Comparison of ENCODE assay signal across 7 cellular contexts in the genomic region with DNA sequence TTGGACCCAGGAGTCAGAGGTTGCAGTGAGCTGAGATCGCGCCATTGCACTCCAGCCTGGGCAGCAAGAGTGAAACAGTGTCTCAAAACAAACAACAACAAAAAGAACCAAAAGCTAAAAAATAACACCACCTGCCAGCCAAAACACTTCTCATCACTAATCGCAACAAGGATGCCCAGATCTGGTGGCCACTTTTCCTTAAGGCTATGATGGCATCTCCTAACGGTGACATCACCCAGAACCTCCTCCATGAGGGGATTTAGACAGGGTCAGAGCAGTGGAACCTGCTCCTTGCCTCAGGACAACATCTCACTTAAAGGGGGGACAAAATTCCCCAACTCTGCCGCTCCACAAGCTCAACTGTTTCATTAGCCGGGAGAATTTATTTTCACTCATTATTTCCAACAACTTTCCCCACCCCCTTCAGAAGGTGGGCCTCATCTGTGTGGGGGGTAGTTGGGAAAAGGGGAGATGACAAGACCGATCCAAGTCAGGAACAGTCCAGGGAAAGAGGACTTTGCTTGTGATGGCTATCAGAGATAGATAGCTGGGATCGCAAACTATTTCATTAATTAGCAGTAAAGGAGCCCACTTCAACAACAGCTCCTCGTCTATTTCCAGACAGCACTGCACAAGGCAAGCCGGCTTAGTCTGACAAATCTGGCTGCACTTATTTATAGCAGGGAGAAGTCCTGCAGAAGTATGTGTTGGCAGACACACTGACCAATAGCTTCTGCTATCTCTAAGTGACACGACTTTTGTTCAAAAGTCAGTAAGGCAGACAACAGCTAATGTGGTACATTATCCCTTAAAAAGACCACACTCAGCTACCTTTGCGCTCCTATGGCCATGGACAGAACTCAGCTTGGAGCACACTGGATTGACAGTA. TPM values are rescaled to one million over a fixed set of nuclear protein-coding genes. Genes with fewer than 3 reads are reported as not detected.
DNase-seq lines count a peak whose midpoint lies in the region; ATAC-seq and TF ChIP-seq lines count a peak whose summit lies in the region.

No MANE protein-coding gene starts in this region.

- ATAC-seq in SK-N-SH treated with all-trans-retinoic acid at 6 μM for 48 hours: peak; percentile 62
- ATAC-seq in GM21576 (IDR thresholded peaks at IDR 0.05; ENCODE audit: unreplicated experiment): no peak

- DNase-seq in HCEC 1CT (peak; percentile 32), fibroblast of peridontal ligament (ENCODE audit: extremely low read depth) (peak; percentile 51), osteocyte (ENCODE audit: extremely low spot score, unreplicated experiment) (no peak), SW 1271 (lab: John Stamatoyannopoulos, UW) (no peak), COLO829 (ENCODE audit: low spot score) (no peak)

- H3K4me1 Mint-ChIP-seq in osteocyte (ENCODE audit: unreplicated experiment): peaks cover 29% of the 10 kb centered on the region

- TF ChIP-seq CTCF in osteocyte (IDR thresholded peaks at IDR 0.05): no peak

- H3K9me3 Mint-ChIP-seq in osteocyte (ENCODE audit: unreplicated experiment): no peaks in the 10 kb centered on the region

- H3K27me3 Mint-ChIP-seq in osteocyte (ENCODE audit: unreplicated experiment): no peaks in the 10 kb centered on the region

- peak overlapping the region; percentile 88 for H3K4me3 Mint-ChIP-seq in osteocyte (ENCODE audit: unreplicated experiment)

- H3K36me3 Mint-ChIP-seq in osteocyte (ENCODE audit: unreplicated experiment): peaks cover 37% of the 10 kb centered on the region

- no peak overlapping the region for H3K27ac Mint-ChIP-seq in osteocyte (ENCODE audit: unreplicated experiment)

TF ChIP-seq in SK-N-SH treated with all-trans-retinoic acid at 6 μM for 48 hours, 23 proteins besides CTCF, POLR2A, EP300 and RAD21:
- TF ChIP-seq ESRRG (CRISPR knock-in tag; IDR thresholded peaks at IDR 0.05) (no peak), ZNF70 (CRISPR knock-in tag; IDR thresholded peaks at IDR 0.05) (no peak), ZNF8 (CRISPR knock-in tag; IDR thresholded peaks at IDR 0.05) (no peak), TCF4 (CRISPR knock-in tag; IDR thresholded peaks at IDR 0.05; ENCODE audit: borderline replicate concordance) (no peak), SNAI2 (CRISPR knock-in tag; IDR thresholded peaks at IDR 0.05) (no peak), ZNF565 (CRISPR knock-in tag; conservative IDR thresholded peaks at IDR 0.05; ENCODE audit: low read depth) (no peak), OSR1 (CRISPR knock-in tag; IDR thresholded peaks at IDR 0.05) (no peak), RARB (CRISPR knock-in tag; IDR thresholded peaks at IDR 0.05) (no peak), ARNTL (CRISPR knock-in tag; IDR thresholded peaks at IDR 0.05; ENCODE audit: borderline replicate concordance, low read depth) (no peak)
- TF ChIP-seq, protein P1, sequence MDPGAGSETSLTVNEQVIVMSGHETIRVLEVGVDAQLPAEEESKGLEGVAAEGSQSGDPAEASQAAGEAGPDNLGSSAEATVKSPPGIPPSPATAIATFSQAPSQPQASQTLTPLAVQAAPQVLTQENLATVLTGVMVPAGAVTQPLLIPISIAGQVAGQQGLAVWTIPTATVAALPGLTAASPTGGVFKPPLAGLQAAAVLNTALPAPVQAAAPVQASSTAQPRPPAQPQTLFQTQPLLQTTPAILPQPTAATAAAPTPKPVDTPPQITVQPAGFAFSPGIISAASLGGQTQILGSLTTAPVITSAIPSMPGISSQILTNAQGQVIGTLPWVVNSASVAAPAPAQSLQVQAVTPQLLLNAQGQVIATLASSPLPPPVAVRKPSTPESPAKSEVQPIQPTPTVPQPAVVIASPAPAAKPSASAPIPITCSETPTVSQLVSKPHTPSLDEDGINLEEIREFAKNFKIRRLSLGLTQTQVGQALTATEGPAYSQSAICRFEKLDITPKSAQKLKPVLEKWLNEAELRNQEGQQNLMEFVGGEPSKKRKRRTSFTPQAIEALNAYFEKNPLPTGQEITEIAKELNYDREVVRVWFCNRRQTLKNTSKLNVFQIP (CRISPR knock-in tag; IDR thresholded peaks at IDR 0.05; ENCODE audit: borderline replicate concordance, low read depth): no peak
- TF ChIP-seq, protein P2, sequence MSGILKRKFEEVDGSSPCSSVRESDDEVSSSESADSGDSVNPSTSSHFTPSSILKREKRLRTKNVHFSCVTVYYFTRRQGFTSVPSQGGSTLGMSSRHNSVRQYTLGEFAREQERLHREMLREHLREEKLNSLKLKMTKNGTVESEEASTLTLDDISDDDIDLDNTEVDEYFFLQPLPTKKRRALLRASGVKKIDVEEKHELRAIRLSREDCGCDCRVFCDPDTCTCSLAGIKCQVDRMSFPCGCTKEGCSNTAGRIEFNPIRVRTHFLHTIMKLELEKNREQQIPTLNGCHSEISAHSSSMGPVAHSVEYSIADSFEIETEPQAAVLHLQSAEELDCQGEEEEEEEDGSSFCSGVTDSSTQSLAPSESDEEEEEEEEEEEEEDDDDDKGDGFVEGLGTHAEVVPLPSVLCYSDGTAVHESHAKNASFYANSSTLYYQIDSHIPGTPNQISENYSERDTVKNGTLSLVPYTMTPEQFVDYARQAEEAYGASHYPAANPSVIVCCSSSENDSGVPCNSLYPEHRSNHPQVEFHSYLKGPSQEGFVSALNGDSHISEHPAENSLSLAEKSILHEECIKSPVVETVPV (CRISPR knock-in tag; IDR thresholded peaks at IDR 0.05): no peak
- TF ChIP-seq, protein P3, sequence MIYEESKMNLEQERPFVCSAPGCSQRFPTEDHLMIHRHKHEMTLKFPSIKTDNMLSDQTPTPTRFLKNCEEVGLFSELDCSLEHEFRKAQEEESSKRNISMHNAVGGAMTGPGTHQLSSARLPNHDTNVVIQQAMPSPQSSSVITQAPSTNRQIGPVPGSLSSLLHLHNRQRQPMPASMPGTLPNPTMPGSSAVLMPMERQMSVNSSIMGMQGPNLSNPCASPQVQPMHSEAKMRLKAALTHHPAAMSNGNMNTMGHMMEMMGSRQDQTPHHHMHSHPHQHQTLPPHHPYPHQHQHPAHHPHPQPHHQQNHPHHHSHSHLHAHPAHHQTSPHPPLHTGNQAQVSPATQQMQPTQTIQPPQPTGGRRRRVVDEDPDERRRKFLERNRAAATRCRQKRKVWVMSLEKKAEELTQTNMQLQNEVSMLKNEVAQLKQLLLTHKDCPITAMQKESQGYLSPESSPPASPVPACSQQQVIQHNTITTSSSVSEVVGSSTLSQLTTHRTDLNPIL (CRISPR knock-in tag; IDR thresholded peaks at IDR 0.05; ENCODE audit: low read depth): no peak
TF ChIP-seq in SK-N-SH treated with all-trans-retinoic acid at 6 μM for 48 hours: peak in this region for 0.

RNA-seq across cellular contexts. Expression of gene PABPC4, which starts 2.6 kb away (rescaled TPM):
- 247 and 263 TPM in 2 replicates for total RNA-seq in osteocyte

Comparison
In these comparisons a context has a peak if more than half of its experiments do, and no peak if none do; other contexts are left out.
1. DNase-seq: peak in HCEC 1CT (single experiment) and fibroblast of peridontal ligament (single experiment); none in osteocyte (single experiment), SW 1271 (0 of 2) and COLO829 (single experiment).